ENCODE assay signal across 11 cellular contexts in the genomic region with DNA sequence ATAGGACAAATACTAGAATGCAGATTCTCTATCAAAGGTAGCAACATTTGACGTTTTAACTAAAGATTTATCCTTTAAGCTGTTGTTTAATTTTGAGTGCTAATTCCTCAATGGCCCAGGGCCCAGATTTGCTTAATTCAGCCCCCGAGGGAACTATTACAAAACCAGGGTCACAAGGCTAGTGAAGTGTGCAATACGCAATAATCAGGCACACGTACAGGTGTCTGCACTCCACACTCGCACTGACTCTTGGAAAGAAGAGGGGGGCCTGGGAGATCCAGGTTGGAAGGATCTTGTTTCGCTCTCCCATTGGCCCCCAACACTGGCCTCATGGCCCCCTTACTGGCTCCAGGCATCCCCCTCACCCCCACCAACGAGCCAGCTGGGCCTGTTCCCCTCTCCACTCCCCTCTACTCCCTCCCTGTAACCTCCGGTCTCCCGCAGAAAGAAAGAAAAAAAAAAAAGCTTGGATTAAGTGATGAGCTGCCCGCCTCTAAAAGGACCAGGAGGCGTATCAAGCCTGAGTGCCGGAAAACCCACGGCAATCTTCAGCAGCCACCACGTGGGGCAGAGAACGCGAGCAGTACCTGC. TPM values are rescaled to one million over a fixed set of nuclear protein-coding genes. Genes with fewer than 3 reads are reported as not detected.
DNase-seq lines count a peak whose midpoint lies in the region; ATAC-seq and TF ChIP-seq lines count a peak whose summit lies in the region.
"Had no signal": no experiment of that assay in that cellular context is flagged by ENCODE, and none has a peak within 500 bp of the region (broad histone marks: within the 10 kb centered on the region; RNA-seq: fewer than 3 reads in every experiment).

No MANE protein-coding gene starts in this region.

- H3K4me1 ChIP-seq in Panc1 (ENCODE audit: control insufficient read depth, insufficient read depth, low read length) (no peaks in the 10 kb centered on the region), left ventricle myocardium inferior (peaks cover 22% of the 10 kb centered on the region), transverse colon (peaks cover 0 to 15% (median 12%) of the 10 kb centered on the region in 4 donors)

- no peak for TF ChIP-seq EP300 in transverse colon (IDR thresholded peaks at IDR 0.05; ENCODE audit: low read depth)

- BruUV-seq in Panc1 (replicated peaks; lab: Mats Ljungman, UMichigan) = no TSS peak

- H3K36me3 ChIP-seq in Panc1 (ENCODE audit: control insufficient read depth, insufficient read depth, low read length) (no peaks in the 10 kb centered on the region), left ventricle myocardium inferior (no peaks in the 10 kb centered on the region), transverse colon (no peaks in the 10 kb centered on the region)

- TF ChIP-seq CTCF in Panc1 (IDR thresholded peaks at IDR 0.05) (no peak), left ventricle myocardium inferior (IDR thresholded peaks at IDR 0.05; ENCODE audit: borderline replicate concordance) (no peak), transverse colon (IDR thresholded peaks at IDR 0.05) (no peak)

- peak; percentile 60 for DNase-seq in NCI-H345 (lab: John Stamatoyannopoulos, UW)
- no peak for DNase-seq in NCI-H345 treated with DMSO at 0.1 percent for 48 hours (lab: John Stamatoyannopoulos, UW; ENCODE audit: unreplicated experiment)
- no peak for DNase-seq in Panc1 (ENCODE audit: low read depth, low spot score)
- DNase-seq in left ventricle myocardium inferior = no peak
- no peak for DNase-seq in skeletal muscle cell (ENCODE audit: low read depth)
- no peak for DNase-seq in transverse colon
- no peak for DNase-seq in NCI-H187 treated with DMSO at 0.1 percent for 48 hours (lab: John Stamatoyannopoulos, UW)
- DNase-seq: T-helper 17 cell had no signal

- intact Hi-C loops in Panc1 (cut with micrococcal nuclease; ENCODE audit: unreplicated experiment) = no loop called here
- intact Hi-C loops in left ventricle myocardium inferior (cut with micrococcal nuclease) = no loop called here
- intact Hi-C loops in transverse colon (cut with DNase I; ENCODE audit: low total_unique reads) = loop anchor here (5.0 kb wide), 1 partner anchor 1505 kb away; the partner anchor contains the start of gene FEZ1

- no peak overlapping the region for H3K27ac ChIP-seq in Panc1 (ENCODE audit: low read length)
- no peak overlapping the region for H3K27ac ChIP-seq in left ventricle myocardium inferior (replicated peaks)
- no peak overlapping the region for H3K27ac ChIP-seq in transverse colon
- H3K27ac ChIP-seq: epithelial cell of prostate had no signal

- CTCF ChIA-PET in Panc1 (lab: Charles Lee) = interaction anchor here (0.6 kb wide), 2 partner anchors 61 to 124 kb away, joined by 4 read pairs; no protein-coding TSS in a partner anchor

- in situ Hi-C loops in Panc1 (cut with HindIII; ENCODE audit: low pct_unique_long_range_greater_than_20kb, low sequenced_read_pairs) = no loop called here
- in situ Hi-C loops in transverse colon (cut with MboI; ENCODE audit: low pct_ligation_motif_present in 1 of 4, low pct_unique_long_range_greater_than_20kb in 1 of 4, low sequenced_read_pairs in 3 of 4) = no loop called here

- TF ChIP-seq POLR2A in transverse colon (IDR thresholded peaks at IDR 0.05) = no peak

- ATAC-seq in Panc1 (no peak; the same call in 1 of the 2 replicates), GM21825 (IDR thresholded peaks at IDR 0.05; ENCODE audit: unreplicated experiment) (no peak)
- ATAC-seq: T-helper 17 cell had no signal

- H3K9me3 ChIP-seq in Panc1 (ENCODE audit: control insufficient read depth, insufficient read depth, low read depth, low read length) (no peaks in the 10 kb centered on the region), left ventricle myocardium inferior (replicated peaks) (no peaks in the 10 kb centered on the region), transverse colon (no peaks in the 10 kb centered on the region)

- H3K27me3 ChIP-seq in Panc1 (ENCODE audit: control insufficient read depth, insufficient read depth, low read length) = peaks cover 50% of the 10 kb centered on the region
- peaks cover 100% of the 10 kb centered on the region for H3K27me3 ChIP-seq in left ventricle myocardium inferior (ENCODE audit: low read depth)
- peaks cover 82% of the 10 kb centered on the region for H3K27me3 ChIP-seq in transverse colon

- WGBS in transverse colon (ENCODE audit: low coverage in 1 of 2), 2 donors = 9 to 19% methylated on average over 7 to 16 of the region's 16 CpGs

- POLR2A ChIA-PET in Panc1 (lab: Charles Lee) = no interaction called here

- H3K4me3 ChIP-seq in Panc1 (ENCODE audit: low read depth in 2 of 2, low read length in 2 of 2) (peak overlapping the region; percentile 12 to 16; a peak in 3 of 4 replicates), left ventricle myocardium inferior (peak overlapping the region; percentile 48), skeletal muscle cell (ENCODE audit: low read depth, low read length) (peak overlapping the region; percentile 45), transverse colon (peak overlapping the region in 1 of 4 donors; percentile 3)
- H3K4me3 ChIP-seq: lung had no signal

RNA-seq across cellular contexts. Expression of gene KIRREL3, which starts 2.2 kb away (rescaled TPM):
- total RNA-seq in Panc1 (2021; ENCODE audit: unreplicated experiment) (0.36 TPM), left ventricle myocardium inferior (0.74 TPM), transverse colon (10 to 100 TPM in 1 of 4 donors, 1 to 10 TPM in 1, under 1 TPM in 1, not detected in 1; 0.82 to 15.7 (median 1.4) TPM)
- polyA plus RNA-seq in Panc1 (2012; ENCODE audit: insufficient read length) = 0.82 TPM
- total RNA-seq: T-helper 17 cell had no signal
